Comparison of ENCODE assay signal across 8 cellular contexts in the genomic region with DNA sequence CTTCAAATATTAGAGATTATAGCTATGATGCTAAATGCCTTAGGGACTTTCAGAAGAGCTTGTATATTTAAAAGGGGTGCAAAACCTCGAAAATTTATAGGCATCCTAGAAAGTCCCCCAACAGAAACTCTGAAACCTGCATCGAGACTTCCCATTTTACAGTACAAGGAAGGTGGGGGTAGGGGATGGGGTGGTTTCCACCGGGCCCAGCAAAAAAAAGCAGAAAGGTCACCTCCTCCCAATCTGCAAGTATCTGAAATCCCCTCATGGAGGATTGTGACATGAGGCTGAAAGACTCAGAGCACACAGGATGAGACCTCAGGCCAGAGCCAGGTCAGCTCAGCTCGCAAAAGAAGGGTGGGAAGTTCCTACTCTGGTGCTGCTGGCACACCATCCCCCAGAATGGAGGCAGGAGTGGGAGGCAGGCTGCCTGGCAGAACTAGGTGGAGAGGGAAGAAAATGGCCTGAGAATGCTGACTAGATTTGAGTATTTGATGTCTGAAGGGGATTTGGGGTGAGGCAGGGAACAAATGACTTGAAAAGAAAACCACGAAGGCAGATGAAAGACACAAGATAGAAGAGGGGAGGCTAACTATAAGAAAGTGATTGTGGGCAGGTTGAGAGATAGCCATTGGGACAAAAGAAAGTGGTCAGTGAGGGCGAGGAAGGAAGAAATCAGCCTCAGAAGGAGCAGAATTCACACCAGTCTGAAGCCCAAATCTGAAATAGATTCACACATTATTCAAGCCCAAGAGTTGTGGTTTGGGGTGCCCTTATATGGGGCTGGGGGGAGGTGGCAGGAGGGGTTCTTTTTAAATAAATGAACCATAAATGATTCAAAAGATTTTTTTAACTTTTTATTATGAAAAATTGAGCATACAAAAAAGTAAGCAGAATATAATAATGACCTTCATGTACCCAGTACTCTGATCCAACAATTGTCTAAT. TPM values are rescaled to one million over a fixed set of nuclear protein-coding genes. Genes with fewer than 3 reads are reported as not detected.
A peak's percentile ranks its signal among the peaks of the same experiment; 100 is the strongest.
DNase-seq lines count a peak whose midpoint lies in the region; ATAC-seq and TF ChIP-seq lines count a peak whose summit lies in the region.

No MANE protein-coding gene starts in this region.

- CTCF ChIA-PET in MCF 10A (lab: Yijun Ruan, JAX) = interaction anchor here (0.7 kb wide), 1 partner anchor 44 kb away, joined by 3 read pairs; no protein-coding TSS in a partner anchor

- H3K9me3 Mint-ChIP-seq in dendritic cell treated with granulocyte-macrophage colony-stimulating factor and Interleukin-4, amounts not matched to agents 40 ng/mL and 50 ng/mL, for 4 days = no peaks in the 10 kb centered on the region
- no peaks in the 10 kb centered on the region for H3K9me3 Mint-ChIP-seq in MCF 10A (ENCODE audit: unreplicated experiment)
- H3K9me3 Mint-ChIP-seq in progenitor cell of endocrine pancreas (ENCODE audit: low read depth) = no peaks in the 10 kb centered on the region

- POLR2A ChIA-PET in MCF 10A (lab: Yijun Ruan, JAX) = no interaction called here

- H3K36me3 Mint-ChIP-seq in dendritic cell treated with granulocyte-macrophage colony-stimulating factor and Interleukin-4, amounts not matched to agents 40 ng/mL and 50 ng/mL, for 4 days (ENCODE audit: low read depth) = no peaks in the 10 kb centered on the region
- H3K36me3 Mint-ChIP-seq in MCF 10A (ENCODE audit: insufficient read depth, unreplicated experiment) (no peaks in the 10 kb centered on the region), progenitor cell of endocrine pancreas (ENCODE audit: insufficient read depth) (no peaks in the 10 kb centered on the region)

- peak overlapping the region; percentile 79 for H3K27ac Mint-ChIP-seq in dendritic cell treated with granulocyte-macrophage colony-stimulating factor and Interleukin-4, amounts not matched to agents 40 ng/mL and 50 ng/mL, for 4 days
- H3K27ac Mint-ChIP-seq in MCF 10A (ENCODE audit: low read depth, unreplicated experiment) (no peak overlapping the region), progenitor cell of endocrine pancreas (no peak overlapping the region)

- peaks cover 17% of the 10 kb centered on the region for H3K4me1 Mint-ChIP-seq in dendritic cell treated with granulocyte-macrophage colony-stimulating factor and Interleukin-4, amounts not matched to agents 40 ng/mL and 50 ng/mL, for 4 days (ENCODE audit: low read depth)
- H3K4me1 Mint-ChIP-seq in MCF 10A (ENCODE audit: insufficient read depth, unreplicated experiment) (peaks cover 5% of the 10 kb centered on the region), progenitor cell of endocrine pancreas (ENCODE audit: low read depth) (peaks cover 5% of the 10 kb centered on the region)

- ATAC-seq in GM19463 (IDR thresholded peaks at IDR 0.05; ENCODE audit: unreplicated experiment) (peak; percentile 43), HG03432 (IDR thresholded peaks at IDR 0.05; ENCODE audit: unreplicated experiment) (peak; percentile 42)

- no peaks in the 10 kb centered on the region for H3K27me3 Mint-ChIP-seq in dendritic cell treated with granulocyte-macrophage colony-stimulating factor and Interleukin-4, amounts not matched to agents 40 ng/mL and 50 ng/mL, for 4 days
- no peaks in the 10 kb centered on the region for H3K27me3 Mint-ChIP-seq in MCF 10A (ENCODE audit: insufficient read depth, unreplicated experiment)
- peaks cover 11% of the 10 kb centered on the region for H3K27me3 Mint-ChIP-seq in progenitor cell of endocrine pancreas

- TF ChIP-seq CTCF in MCF 10A (IDR thresholded peaks at IDR 0.05; ENCODE audit: unreplicated experiment) (no peak), progenitor cell of endocrine pancreas (IDR thresholded peaks at IDR 0.05; ENCODE audit: unreplicated experiment) (no peak)

- intact Hi-C loops in dendritic cell treated with granulocyte-macrophage colony-stimulating factor and Interleukin-4, amounts not matched to agents 40 ng/mL and 50 ng/mL, for 4 days (cut with micrococcal nuclease) = loop anchor here (2.0 kb wide), 1 partner anchor 21 kb away; no protein-coding TSS in a partner anchor
- intact Hi-C loops in MCF 10A (cut with micrococcal nuclease) = no loop called here

- DNase-seq in EH (ENCODE audit: low read depth) = peak; percentile 8
- no peak for DNase-seq in MCF 10A (ENCODE audit: unreplicated experiment)
- DNase-seq in NCI-H1436 treated with DMSO at 0.1 percent for 48 hours (lab: John Stamatoyannopoulos, UW) = no peak
- DNase-seq in DMS79 treated with DMSO at 0.1 percent for 48 hours (lab: John Stamatoyannopoulos, UW) = no peak
- no peak for DNase-seq in progenitor cell of endocrine pancreas (ENCODE audit: low spot score, unreplicated experiment)

- no TSS peak for BruUV-seq in MCF 10A (replicated peaks; lab: Mats Ljungman, UMichigan)

- no peak overlapping the region for H3K4me3 Mint-ChIP-seq in dendritic cell treated with granulocyte-macrophage colony-stimulating factor and Interleukin-4, amounts not matched to agents 40 ng/mL and 50 ng/mL, for 4 days
- H3K4me3 Mint-ChIP-seq in MCF 10A (ENCODE audit: unreplicated experiment) (no peak overlapping the region), progenitor cell of endocrine pancreas (ENCODE audit: low read depth) (no peak overlapping the region)

RNA-seq across cellular contexts. Expression of gene TSC22D2, which starts 22.5 kb away (rescaled TPM):
- 31.2 and 36.2 TPM in 2 replicates for total RNA-seq in MCF 10A (2022)
- 31.9 and 35.5 TPM in 2 replicates for total RNA-seq in progenitor cell of endocrine pancreas
